Comparison of ENCODE assay signal across 16 cellular contexts in the genomic region with DNA sequence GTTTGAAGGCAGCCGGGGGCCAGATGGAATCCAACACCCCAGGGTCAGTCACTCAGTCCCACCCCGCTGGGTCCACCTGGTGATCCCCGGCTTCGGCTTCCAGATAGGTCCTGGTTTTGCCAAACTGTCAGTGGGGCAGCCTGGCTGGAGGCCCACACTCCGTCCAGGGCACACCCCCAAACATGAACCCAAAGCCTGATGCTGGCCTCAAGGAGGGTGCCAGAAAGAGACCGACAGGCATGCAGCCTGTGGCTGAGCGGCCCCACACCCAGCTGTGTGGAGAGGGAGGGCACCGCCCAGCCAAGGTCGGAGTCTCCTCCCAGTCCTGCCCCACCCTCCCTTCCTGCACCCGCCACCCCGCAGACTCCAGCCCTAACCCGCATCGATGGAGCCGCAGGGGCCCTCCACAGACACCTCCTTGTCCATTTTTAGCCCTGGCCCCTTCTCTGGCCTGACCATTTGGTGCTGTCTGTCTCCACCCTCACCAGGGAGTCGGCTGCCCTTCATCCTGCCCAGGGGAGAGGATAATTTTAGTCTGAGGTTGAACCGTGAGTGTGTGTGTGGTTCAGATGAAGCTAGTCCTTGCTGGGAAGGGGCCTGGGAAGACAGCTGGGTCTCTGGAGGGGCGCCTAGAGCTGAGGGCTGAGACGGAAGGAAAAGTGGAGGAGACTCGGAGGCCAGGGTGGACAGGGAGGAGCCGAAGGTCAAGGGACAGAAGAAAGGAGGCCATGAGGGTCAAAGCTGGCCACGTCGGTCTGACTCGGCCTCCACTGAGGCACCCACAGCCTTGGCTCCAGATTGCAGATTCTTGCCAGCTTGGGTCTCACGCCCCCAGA. TPM values are rescaled to one million over a fixed set of nuclear protein-coding genes. Genes with fewer than 3 reads are reported as not detected.
DNase-seq lines count a peak whose midpoint lies in the region; TF ChIP-seq lines count a peak whose summit lies in the region.
"Had no signal": no experiment of that assay in that cellular context is flagged by ENCODE, and none has a peak within 500 bp of the region (broad histone marks: within the 10 kb centered on the region; RNA-seq: fewer than 3 reads in every experiment).

No MANE protein-coding gene starts in this region.

- H3K9me3 Mint-ChIP-seq in brain = no peaks in the 10 kb centered on the region
- H3K9me3 Mint-ChIP-seq: activated B cell treated with CpG ODN at 0.5 μM for 24 hours; CD4-positive, alpha-beta T cell; immature natural killer cell had no signal

- no peak for TF ChIP-seq CTCF in brain (conservative IDR thresholded peaks at IDR 0.05)

- H3K36me3 ChIP-seq in skeletal muscle satellite cell (ENCODE audit: insufficient read depth, low read length) (peaks cover 30% of the 10 kb centered on the region), HAP-1 (replicated peaks) (peaks cover 25% of the 10 kb centered on the region)

- DNase-seq in NCI-H1048 (lab: John Stamatoyannopoulos, UW) (no peak), kidney glomerular epithelial cell (lab: John Stamatoyannopoulos, UW) (no peak), NCI-H446 (lab: John Stamatoyannopoulos, UW) (no peak), HAP-1 (ENCODE audit: low spot score in 2 of 2) (no peak)
- DNase-seq: activated B cell treated with CpG ODN at 0.5 μM for 24 hours; activated T-cell treated with anti-CD3 and anti-CD28 coated beads for 4 hours; CD4-positive, alpha-beta T cell; GDM1; immature natural killer cell; NCI-H1092; NCI-H774; stimulated activated CD4-positive, alpha-beta T cell treated with anti-CD3 and anti-CD28 coated beads, Interleukin-4, amount 100 ng/mL, for 1 hour had no signal

- no peak for TF ChIP-seq RAD21 in Ishikawa (IDR thresholded peaks at IDR 0.05; ENCODE audit: low read depth)

- peaks cover 33% of the 10 kb centered on the region for H3K4me1 ChIP-seq in skeletal muscle satellite cell (ENCODE audit: control insufficient read depth, insufficient read depth, low read length)
- H3K4me1 ChIP-seq in HAP-1 = no peaks in the 10 kb centered on the region

- H3K27ac ChIP-seq in layer of hippocampus (ENCODE audit: low read depth, low read length) = peak overlapping the region; percentile 46

- peaks cover 14% of the 10 kb centered on the region for H3K36me3 Mint-ChIP-seq in brain

- H3K9me3 ChIP-seq in skeletal muscle satellite cell (replicated peaks; ENCODE audit: low read length) (no peaks in the 10 kb centered on the region), HAP-1 (no peaks in the 10 kb centered on the region)

- 0 out of 2 replicates have a peak, but pooled peaks have one; percentile 38 for TF ChIP-seq EP300 in Ishikawa (IDR thresholded peaks at IDR 0.05; ENCODE audit: borderline replicate concordance)

- H3K27me3 ChIP-seq in layer of hippocampus (ENCODE audit: control insufficient read depth, insufficient read depth, low read length) (no peaks in the 10 kb centered on the region), skeletal muscle satellite cell (ENCODE audit: control insufficient read depth, insufficient read depth, low read length) (no peaks in the 10 kb centered on the region), HAP-1 (ENCODE audit: low read depth) (no peaks in the 10 kb centered on the region)

- peak overlapping the region in 1 of 5 experiments; percentile 77 for H3K4me3 Mint-ChIP-seq in brain
- H3K4me3 Mint-ChIP-seq: activated B cell treated with CpG ODN at 0.5 μM for 24 hours; CD4-positive, alpha-beta T cell; immature natural killer cell had no signal

- in situ Hi-C loops in HAP-1 (cut with MboI; ENCODE audit: low sequenced_read_pairs) = no loop called here

- peaks cover 39% of the 10 kb centered on the region for H3K4me1 Mint-ChIP-seq in brain
- H3K4me1 Mint-ChIP-seq: activated B cell treated with CpG ODN at 0.5 μM for 24 hours had no signal

- H3K27me3 Mint-ChIP-seq in brain = no peaks in the 10 kb centered on the region
- H3K27me3 Mint-ChIP-seq: activated B cell treated with CpG ODN at 0.5 μM for 24 hours; CD4-positive, alpha-beta T cell had no signal

- H3K4me3 ChIP-seq in skeletal muscle satellite cell (ENCODE audit: low read length) = no peak overlapping the region
- H3K4me3 ChIP-seq in HAP-1 = no peak overlapping the region

- H3K9ac ChIP-seq in skeletal muscle satellite cell (ENCODE audit: low read depth, low read length) = peak overlapping the region; percentile 22

- peak overlapping the region; percentile 36 for H3K4me2 ChIP-seq in skeletal muscle satellite cell (ENCODE audit: low read length)

- H3K27ac Mint-ChIP-seq in brain = peak overlapping the region; percentile 30 to 93 (median 72)
- H3K27ac Mint-ChIP-seq: activated B cell treated with CpG ODN at 0.5 μM for 24 hours; CD4-positive, alpha-beta T cell; immature natural killer cell had no signal

TF ChIP-seq in Ishikawa, 13 proteins besides CTCF, POLR2A, EP300 and RAD21:
- TF ChIP-seq CREB1 (IDR thresholded peaks at IDR 0.05; ENCODE audit: low read depth) (no peak), FOXM1 (IDR thresholded peaks at IDR 0.05; ENCODE audit: borderline replicate concordance, low read depth) (no peak), CEBPB (IDR thresholded peaks at IDR 0.05) (no peak), TAF1 (IDR thresholded peaks at IDR 0.05; ENCODE audit: low read depth) (no peak), EGR1 (IDR thresholded peaks at IDR 0.05) (no peak), YY1 (IDR thresholded peaks at IDR 0.05; ENCODE audit: low read depth) (no peak), TCF12 (IDR thresholded peaks at IDR 0.05; ENCODE audit: low read depth) (peak; percentile 90), MAX (IDR thresholded peaks at IDR 0.05) (0 out of 2 replicates have a peak, but pooled peaks have one; percentile 60), NFIC (IDR thresholded peaks at IDR 0.05) (peak; percentile 49; the same call in 1 of the 2 replicates), TEAD4 (IDR thresholded peaks at IDR 0.05) (no peak), USF1 (IDR thresholded peaks at IDR 0.05) (no peak), ZBTB7A (IDR thresholded peaks at IDR 0.05; ENCODE audit: low read depth) (no peak), REST (IDR thresholded peaks at IDR 0.05; ENCODE audit: low read depth) (no peak)

RNA-seq across cellular contexts. Expression of gene TNK2, which starts 23.1 kb away (rescaled TPM):
- 59.9 TPM for polyA plus RNA-seq in brain (ENCODE audit: insufficient read depth, low read depth, low replicate concordance)
- 5.6 and 8.1 TPM in 2 replicates for total RNA-seq in skeletal muscle satellite cell (2012; rRNA removed)
